ENCODE assay signal across 14 cellular contexts in the genomic region with DNA sequence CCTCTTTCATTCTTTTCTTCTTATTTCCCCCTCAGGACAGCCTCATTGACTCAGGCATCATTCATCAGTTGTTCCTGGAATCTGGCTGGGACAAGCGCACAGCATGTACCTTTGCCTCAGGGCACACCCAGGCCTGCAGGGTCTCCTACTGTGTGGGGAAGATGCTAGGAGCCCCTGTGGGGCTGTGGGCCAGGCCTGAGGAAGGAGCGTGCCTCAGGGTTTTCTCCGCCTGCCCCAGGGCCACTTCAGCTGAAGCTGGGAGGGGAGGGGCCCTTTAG. TPM values are rescaled to one million over a fixed set of nuclear protein-coding genes. Genes with fewer than 3 reads are reported as not detected.
DNase-seq lines count a peak whose midpoint lies in the region; ATAC-seq, FAIRE-seq and TF ChIP-seq lines count a peak whose summit lies in the region.
"Had no signal": no experiment of that assay in that cellular context is flagged by ENCODE, and none has a peak within 500 bp of the region (broad histone marks: within the 10 kb centered on the region; RNA-seq: fewer than 3 reads in every experiment).

No MANE protein-coding gene starts in this region.

- H4K20me1 ChIP-seq in keratinocyte (ENCODE audit: control insufficient read depth, extremely low read depth, insufficient read depth, low read length) = no peaks in the 10 kb centered on the region

- intact Hi-C loops in ascending aorta (cut with DNase I) = no loop called here

- no peak for TF ChIP-seq CTCF in 22Rv1 (IDR thresholded peaks at IDR 0.05)
- TF ChIP-seq CTCF in keratinocyte (optimal IDR thresholded peaks at IDR 0.05 in 1 of 3, IDR thresholded peaks at IDR 0.05 in 1 of 3, conservative IDR thresholded peaks at IDR 0.05 in 1 of 3; ENCODE audit: extremely low read depth in 1 of 3, insufficient read depth in 2 of 3, low read length in 3 of 3) = no peak
- TF ChIP-seq CTCF in ascending aorta (IDR thresholded peaks at IDR 0.05) = no peak

- FAIRE-seq in keratinocyte (lab: Jason Lieb, UNC) = peak; percentile 85

- peak overlapping the region; percentile 48 for H3K4me2 ChIP-seq in keratinocyte (ENCODE audit: control insufficient read depth, extremely low read depth, insufficient read depth, low read depth, low read length)

- H3K27ac ChIP-seq in 22Rv1 (peak overlapping the region; percentile 73), keratinocyte (ENCODE audit: control insufficient read depth, insufficient read depth, low read length) (peak overlapping the region; percentile 52), ascending aorta (no peak overlapping the region)
- H3K27ac ChIP-seq: neutrophil, vagina had no signal

- H3K27me3 ChIP-seq in keratinocyte (ENCODE audit: control insufficient read depth, extremely low read depth, insufficient read depth, low read length) = no peaks in the 10 kb centered on the region
- no peaks in the 10 kb centered on the region for H3K27me3 ChIP-seq in ascending aorta
- H3K27me3 ChIP-seq: neutrophil, vagina had no signal

- no peak for ATAC-seq in HG03159 (IDR thresholded peaks at IDR 0.05; ENCODE audit: unreplicated experiment)

- no peak overlapping the region for H3K4me3 ChIP-seq in keratinocyte (ENCODE audit: control insufficient read depth in 2 of 3, extremely low read depth in 1 of 3, insufficient read depth in 2 of 3, low read depth in 1 of 3, low read length in 3 of 3)
- no peak overlapping the region for H3K4me3 ChIP-seq in ascending aorta
- H3K4me3 ChIP-seq: vagina had no signal

- peaks cover 4% of the 10 kb centered on the region for H3K9me1 ChIP-seq in keratinocyte (ENCODE audit: control insufficient read depth, extremely low read depth, insufficient read depth, low read length)

- H3K36me3 ChIP-seq in keratinocyte (ENCODE audit: control insufficient read depth in 2 of 2, extremely low read depth in 1 of 2, insufficient read depth in 2 of 2, low read length in 2 of 2) (peaks cover 3 to 19% of the 10 kb centered on the region in 2 experiments), ascending aorta (peaks cover 14 to 41% of the 10 kb centered on the region in 2 donors)

- peak overlapping the region; percentile 31 for H3K9ac ChIP-seq in keratinocyte (ENCODE audit: control insufficient read depth, extremely low read depth, insufficient read depth, low read length)

- DNase-seq in ELR (ENCODE audit: low read depth) (peak; percentile 85), T1000 (lab: John Stamatoyannopoulos, UW) (peak; percentile 62), keratinocyte (ENCODE audit: low read depth, low spot score) (no peak), DMS79 (lab: John Stamatoyannopoulos, UW) (no peak), ascending aorta (ENCODE audit: low spot score in 2 of 2) (no peak), NCI-H1694 treated with DMSO at 0.1 percent for 48 hours (lab: John Stamatoyannopoulos, UW) (no peak)
- DNase-seq: activated CD4-positive, alpha-beta T cell treated with anti-CD3 and anti-CD28 coated beads, Interleukin-2, amount 50 U/mL, for 48 hours; MM.1S; NCI-H1930; NCI-H510A had no signal

- H2AFZ ChIP-seq in keratinocyte (ENCODE audit: control insufficient read depth, low read length) = no peak overlapping the region

- H3K4me1 ChIP-seq in keratinocyte (ENCODE audit: control insufficient read depth, extremely low read depth, insufficient read depth, low read length) = peaks cover 27% of the 10 kb centered on the region
- no peaks in the 10 kb centered on the region for H3K4me1 ChIP-seq in ascending aorta
- H3K4me1 ChIP-seq: vagina had no signal

- dilution Hi-C loops in keratinocyte (cut with MboI; ENCODE audit: extremely low pct_ligation_motif_present, low sequenced_read_pairs) = no loop called here

- H3K9me3 ChIP-seq in keratinocyte (ENCODE audit: control insufficient read depth, low read depth, low read length) (no peaks in the 10 kb centered on the region), ascending aorta (no peaks in the 10 kb centered on the region)
- H3K9me3 ChIP-seq: neutrophil, vagina had no signal

- H3K79me2 ChIP-seq in keratinocyte (ENCODE audit: control insufficient read depth, insufficient read depth, low read length) = no peaks in the 10 kb centered on the region

RNA-seq across cellular contexts. Expression of a gene that starts 7.8 kb away (rescaled TPM):
- polyA plus RNA-seq in keratinocyte = 21.0 to 38.7 TPM (median 23.4 TPM) in 3 replicates
- 7.2 TPM for polyA plus RNA-seq in keratinocyte (2011; ENCODE audit: low read depth)
- polyA plus RNA-seq in keratinocyte (2011; cell fraction: cytosol; rRNA removed) = 10.4 and 26.3 TPM in 2 replicates
- polyA plus RNA-seq in keratinocyte (2011; cell fraction: nucleus; rRNA removed) = 37.7 and 52.4 TPM in 2 replicates
- 21.4 and 27.8 TPM in 2 replicates for polyA plus RNA-seq in keratinocyte (2012; ENCODE audit: low replicate concordance)
- 17.3 to 29.4 TPM (median 24.9 TPM) in 3 replicates for polyA minus RNA-seq in keratinocyte
- polyA minus RNA-seq in keratinocyte (2011; cell fraction: cytosol; rRNA and poly(A)+ RNA removed) = 42.6 TPM
- 24.1 and 26.5 TPM in 2 replicates for polyA minus RNA-seq in keratinocyte (2011; cell fraction: nucleus; rRNA and poly(A)+ RNA removed)
- not detected for total RNA-seq in ascending aorta

RNA-seq across cellular contexts. Expression of a gene that starts 14.8 kb away (rescaled TPM):
- polyA plus RNA-seq in keratinocyte = 64.7 to 97.7 TPM (median 74.8 TPM) in 3 replicates
- 52.9 TPM for polyA plus RNA-seq in keratinocyte (2011; ENCODE audit: low read depth)
- 39.3 and 55.7 TPM in 2 replicates for polyA plus RNA-seq in keratinocyte (2011; cell fraction: cytosol; rRNA removed)
- 202 and 214 TPM in 2 replicates for polyA plus RNA-seq in keratinocyte (2011; cell fraction: nucleus; rRNA removed)
- polyA plus RNA-seq in keratinocyte (2012; ENCODE audit: low replicate concordance) = 40.1 and 54.6 TPM in 2 replicates
- 76.7 to 122 TPM (median 88.0 TPM) in 3 replicates for polyA minus RNA-seq in keratinocyte
- 77.1 TPM for polyA minus RNA-seq in keratinocyte (2011; cell fraction: cytosol; rRNA and poly(A)+ RNA removed)
- 36.3 and 37.2 TPM in 2 replicates for polyA minus RNA-seq in keratinocyte (2011; cell fraction: nucleus; rRNA and poly(A)+ RNA removed)
- total RNA-seq in ascending aorta = 114 TPM

RNA-seq across cellular contexts. Expression of a gene that starts 16.8 kb away (rescaled TPM):
- not detected in 3 replicates for polyA plus RNA-seq in keratinocyte
- polyA plus RNA-seq in keratinocyte (2011; ENCODE audit: low read depth) = not detected
- not detected in 2 replicates for polyA plus RNA-seq in keratinocyte (2011; cell fraction: cytosol; rRNA removed)
- polyA plus RNA-seq in keratinocyte (2011; cell fraction: nucleus; rRNA removed) = not detected in 2 replicates
- polyA plus RNA-seq in keratinocyte (2012; ENCODE audit: low replicate concordance) = 0.05 and 0.21 TPM in 2 replicates
- polyA minus RNA-seq in keratinocyte = not detected in 3 replicates
- not detected for polyA minus RNA-seq in keratinocyte (2011; cell fraction: cytosol; rRNA and poly(A)+ RNA removed)
- polyA minus RNA-seq in keratinocyte (2011; cell fraction: nucleus; rRNA and poly(A)+ RNA removed) = not detected in 2 replicates
- total RNA-seq in ascending aorta = 11.2 TPM

RNA-seq across cellular contexts. Expression of a gene that starts 20.2 kb away (rescaled TPM):
- 44.9 to 47.6 TPM (median 46.3 TPM) in 3 replicates for polyA plus RNA-seq in keratinocyte
- polyA plus RNA-seq in keratinocyte (2011; ENCODE audit: low read depth) = 28.4 TPM
- polyA plus RNA-seq in keratinocyte (2011; cell fraction: cytosol; rRNA removed) = 32.4 and 50.2 TPM in 2 replicates
- polyA plus RNA-seq in keratinocyte (2011; cell fraction: nucleus; rRNA removed) = 41.7 and 44.5 TPM in 2 replicates
- 39.1 and 45.1 TPM in 2 replicates for polyA plus RNA-seq in keratinocyte (2012; ENCODE audit: low replicate concordance)
- polyA minus RNA-seq in keratinocyte = 29.7 to 39.9 TPM (median 32.6 TPM) in 3 replicates
- polyA minus RNA-seq in keratinocyte (2011; cell fraction: cytosol; rRNA and poly(A)+ RNA removed) = 27.6 TPM
- 12.6 and 15.7 TPM in 2 replicates for polyA minus RNA-seq in keratinocyte (2011; cell fraction: nucleus; rRNA and poly(A)+ RNA removed)
- 8.3 TPM for total RNA-seq in ascending aorta

RNA-seq across cellular contexts. Expression of a gene that starts 23.0 kb away (rescaled TPM):
- polyA plus RNA-seq in keratinocyte = 9.0 to 15.0 TPM (median 13.3 TPM) in 3 replicates
- 3.7 TPM for polyA plus RNA-seq in keratinocyte (2011; ENCODE audit: low read depth)
- 2.6 and 4.5 TPM in 2 replicates for polyA plus RNA-seq in keratinocyte (2011; cell fraction: cytosol; rRNA removed)
- polyA plus RNA-seq in keratinocyte (2011; cell fraction: nucleus; rRNA removed) = 44.9 and 60.2 TPM in 2 replicates
- 6.1 and 7.2 TPM in 2 replicates for polyA plus RNA-seq in keratinocyte (2012; ENCODE audit: low replicate concordance)
- polyA minus RNA-seq in keratinocyte = 5.7 to 13.2 TPM (median 11.8 TPM) in 3 replicates
- 6.5 TPM for polyA minus RNA-seq in keratinocyte (2011; cell fraction: cytosol; rRNA and poly(A)+ RNA removed)
- polyA minus RNA-seq in keratinocyte (2011; cell fraction: nucleus; rRNA and poly(A)+ RNA removed) = 15.9 and 20.0 TPM in 2 replicates
- 18.9 TPM for total RNA-seq in ascending aorta

Comparison
In these comparisons a context has a peak if more than half of its experiments do, and no peak if none do; other contexts are left out.
1. H3K27ac ChIP-seq: peak in 22Rv1 (single experiment) and keratinocyte (single experiment); none in ascending aorta (0 of 2).
2. DNase-seq: peak in ELR (single experiment) and T1000 (single experiment); none in keratinocyte (single experiment), DMS79 (single experiment), ascending aorta (0 of 2) and NCI-H1694 treated with DMSO at 0.1 percent for 48 hours (single experiment).